Comparison of ENCODE assay signal across 9 cellular contexts in the genomic region with DNA sequence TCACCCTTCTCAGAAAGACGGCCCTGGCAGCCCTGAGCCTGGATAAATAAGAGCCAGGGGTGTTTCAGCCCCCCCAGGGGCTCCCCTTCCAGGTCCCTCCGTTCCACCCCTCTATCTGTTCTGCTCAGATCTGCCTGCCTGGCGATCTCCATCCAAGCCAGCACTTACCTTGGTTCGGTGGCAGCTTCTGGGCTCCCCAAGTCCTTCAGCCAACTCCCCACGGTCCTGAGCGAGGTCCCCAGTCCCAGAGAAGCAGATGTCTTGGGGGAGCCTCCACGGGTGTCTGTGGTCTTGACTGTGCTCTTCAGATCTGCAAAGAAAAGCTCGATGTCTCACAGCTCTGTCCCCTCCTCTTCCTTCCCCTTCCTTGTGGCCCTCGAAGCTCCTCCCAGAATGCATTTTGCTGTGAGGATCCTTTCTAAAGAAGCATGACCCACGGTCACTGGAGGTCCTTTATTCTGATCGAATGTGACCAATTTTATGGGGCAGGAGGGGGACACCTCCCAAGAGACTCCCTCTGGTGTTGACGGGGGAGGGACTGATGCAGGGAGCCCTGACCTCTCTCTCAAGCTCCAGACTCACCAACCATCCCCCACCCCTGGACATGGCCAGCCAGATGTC. TPM values are rescaled to one million over a fixed set of nuclear protein-coding genes. Genes with fewer than 3 reads are reported as not detected.
A peak's percentile ranks its signal among the peaks of the same experiment; 100 is the strongest.
DNase-seq lines count a peak whose midpoint lies in the region; ATAC-seq and TF ChIP-seq lines count a peak whose summit lies in the region.
"Had no signal": no experiment of that assay in that cellular context is flagged by ENCODE, and none has a peak within 500 bp of the region (broad histone marks: within the 10 kb centered on the region; RNA-seq: fewer than 3 reads in every experiment).

A gene with protein sequence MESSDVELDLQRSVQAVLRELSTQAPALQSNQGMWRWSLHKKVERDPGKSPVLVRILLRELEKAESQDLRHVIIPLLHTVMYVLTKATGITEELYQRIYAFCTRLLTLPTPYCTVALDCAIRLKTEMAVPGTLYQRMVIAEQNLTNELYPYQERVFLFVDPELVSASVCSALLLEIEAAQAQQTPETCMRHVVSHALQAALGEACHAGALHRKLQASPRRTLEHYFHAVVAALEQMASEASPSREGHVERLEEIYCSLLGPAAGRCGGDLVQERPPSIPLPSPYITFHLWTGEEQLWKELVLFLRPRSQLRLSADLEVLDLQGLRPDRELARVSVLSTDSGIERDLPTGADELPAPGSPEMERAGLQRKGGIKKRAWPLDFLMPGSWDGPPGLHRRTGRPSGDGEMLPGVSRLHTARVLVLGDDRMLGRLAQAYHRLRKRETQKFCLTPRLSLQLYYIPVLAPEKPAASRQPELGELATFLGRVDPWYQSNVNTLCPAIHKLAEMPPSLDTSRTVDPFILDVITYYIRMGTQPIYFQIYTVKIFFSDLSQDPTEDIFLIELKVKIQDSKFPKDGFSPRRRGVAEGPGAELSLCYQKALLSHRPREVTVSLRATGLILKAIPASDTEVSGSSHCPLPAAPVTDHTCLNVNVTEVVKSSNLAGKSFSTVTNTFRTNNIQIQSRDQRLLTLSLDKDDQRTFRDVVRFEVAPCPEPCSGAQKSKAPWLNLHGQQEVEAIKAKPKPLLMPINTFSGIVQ (minus strand): TSS at position 314 of the 621 bp plus-strand sequence. CDS start 17,880 bp downstream, outside the sequence.

- intact Hi-C loops in activated B cell treated with CpG ODN at 0.5 μM for 24 hours (cut with micrococcal nuclease), result no loop called here

- ATAC-seq in activated B cell treated with CpG ODN at 0.5 μM for 24 hours (ENCODE audit: low read depth) (peak; percentile 47), HG02763 (IDR thresholded peaks at IDR 0.05; ENCODE audit: unreplicated experiment) (no peak)

- H3K4me1 Mint-ChIP-seq in activated B cell treated with CpG ODN at 0.5 μM for 24 hours (peaks cover 24% of the 10 kb centered on the region), type B pancreatic cell (ENCODE audit: unreplicated experiment) (no peaks in the 10 kb centered on the region)

- H3K4me3 Mint-ChIP-seq in activated B cell treated with CpG ODN at 0.5 μM for 24 hours, result peak within 1 kb of the TSS; percentile 77
- H3K4me3 Mint-ChIP-seq in type B pancreatic cell, result no peak within 1 kb of the TSS

- H3K9me3 Mint-ChIP-seq in activated B cell treated with CpG ODN at 0.5 μM for 24 hours, result no peaks in the 10 kb centered on the region
- no peaks in the 10 kb centered on the region for H3K9me3 Mint-ChIP-seq in type B pancreatic cell

- TF ChIP-seq CTCF in activated B cell treated with CpG ODN at 0.5 μM for 24 hours (IDR thresholded peaks at IDR 0.05) (no peak), type B pancreatic cell (conservative IDR thresholded peaks at IDR 0.05) (no peak)

- POLR2A ChIA-PET in activated B cell treated with CpG ODN at 0.5 μM for 24 hours (lab: Charles Lee), result interaction anchor here (1.7 kb wide), 1 partner anchor 10 kb away, joined by 10 read pairs; no protein-coding TSS in a partner anchor

- no peaks in the 10 kb centered on the region for H3K27me3 Mint-ChIP-seq in activated B cell treated with CpG ODN at 0.5 μM for 24 hours
- peaks cover 34% of the 10 kb centered on the region for H3K27me3 Mint-ChIP-seq in type B pancreatic cell

- H3K36me3 Mint-ChIP-seq in activated B cell treated with CpG ODN at 0.5 μM for 24 hours (ENCODE audit: low read depth), result no peaks in the 10 kb centered on the region
- no peaks in the 10 kb centered on the region for H3K36me3 Mint-ChIP-seq in type B pancreatic cell

- H3K27ac Mint-ChIP-seq in activated B cell treated with CpG ODN at 0.5 μM for 24 hours (peak within 1 kb of the TSS; percentile 73), type B pancreatic cell (no peak within 1 kb of the TSS)

- peak; percentile 88 for TF ChIP-seq POLR2A in GM19099 (IDR thresholded peaks at IDR 0.05; ENCODE audit: extremely low read depth, insufficient read length, low read depth)

- CTCF ChIA-PET in activated B cell treated with CpG ODN at 0.5 μM for 24 hours (lab: Charles Lee), result interaction anchor here (1.2 kb wide), 1 partner anchor 82 kb away, joined by 4 read pairs; no protein-coding TSS in a partner anchor

- peak; percentile 37 for DNase-seq in CMK (ENCODE audit: low read depth)
- no peak for DNase-seq in activated B cell treated with CpG ODN at 0.5 μM for 24 hours
- DNase-seq in mesenteric fat pad (ENCODE audit: low spot score), result peak; percentile 55
- DNase-seq in type B pancreatic cell (ENCODE audit: extremely low spot score, unreplicated experiment), result no peak
- no peak for DNase-seq in DMS153 (lab: John Stamatoyannopoulos, UW)
- DNase-seq in SHP77 treated with DMSO at 0.1 percent for 48 hours (lab: John Stamatoyannopoulos, UW), result no peak

RNA-seq across cellular contexts. Expression of the gene that starts here (rescaled TPM):
- total RNA-seq in activated B cell treated with CpG ODN at 0.5 μM for 24 hours (0.91 TPM in 2 replicates), mesenteric fat pad (1.6 TPM), type B pancreatic cell (ENCODE audit: low replicate concordance) (not detected in 2 replicates)
- total RNA-seq: fibroblast of lung had no signal

Comparison
In these comparisons a context has a peak if more than half of its experiments do, and no peak if none do; other contexts are left out.
1. Peak in ATAC-seq in activated B cell treated with CpG ODN at 0.5 μM for 24 hours; RNA of the gene not detected or under 1 TPM.
2. DNase-seq: peak in CMK (single experiment) and mesenteric fat pad (single experiment); none in activated B cell treated with CpG ODN at 0.5 μM for 24 hours (single experiment), type B pancreatic cell (single experiment), DMS153 (single experiment) and SHP77 treated with DMSO at 0.1 percent for 48 hours (single experiment).